10 cellular contexts compared by ENCODE assay signal in genomic region chr1:145191272-145191675, GRCh38. TPM values are rescaled to one million over a fixed set of nuclear protein-coding genes. Genes with fewer than 3 reads are reported as not detected.
A peak's percentile ranks its signal among the peaks of the same experiment; 100 is the strongest.
DNase-seq lines count a peak whose midpoint lies in the region; ATAC-seq and TF ChIP-seq lines count a peak whose summit lies in the region.
"Not testable (repeated sequence)": the region's sequence is repeated elsewhere in the genome, so short reads cannot be mapped to it uniquely, and the experiment has no call there.
"Had no signal": no experiment of that assay in that cellular context is flagged by ENCODE, and none has a peak within 500 bp of the region (broad histone marks: within the 10 kb centered on the region; RNA-seq: fewer than 3 reads in every experiment).

No MANE protein-coding gene starts in this region.

- H3K9ac ChIP-seq in DND-41 (ENCODE audit: low read depth, low read length), result not testable (repeated sequence)

- POLR2A ChIA-PET in activated CD4-positive, alpha-beta T cell treated with anti-CD3 and anti-CD28 coated beads, Interleukin-2, amount 10 ng/mL, durations not matched to agents 7 days and 5 days (lab: Charles Lee); naive thymus-derived CD8-positive, alpha-beta T cell (lab: Charles Lee): not testable (repeated sequence)

- H4K20me1 ChIP-seq in DND-41 (ENCODE audit: insufficient read depth, low read length), result not testable (repeated sequence)

- not testable (repeated sequence) for H3K27me3 ChIP-seq in DND-41 (ENCODE audit: insufficient read depth, low read length, poor library complexity)

- not testable (repeated sequence) for H3K4me3 ChIP-seq in DND-41 (ENCODE audit: low read depth in 1 of 2, low read length in 2 of 2)

- CTCF ChIA-PET in activated CD4-positive, alpha-beta T cell treated with anti-CD3 and anti-CD28 coated beads, Interleukin-2, amount 10 ng/mL, durations not matched to agents 7 days and 5 days (lab: Charles Lee); activated naive CD4-positive, alpha-beta T cell treated with anti-CD3 and anti-CD28 coated beads, Interleukin-2, amount 10 ng/mL, durations not matched to agents 7 days and 5 days (lab: Charles Lee): not testable (repeated sequence)

- H3K4me1 ChIP-seq in DND-41 (ENCODE audit: insufficient read depth, low read length), result not testable (repeated sequence)

- not testable (repeated sequence) for H3K27ac ChIP-seq in DND-41 (ENCODE audit: low read length)

- H3K27me3 Mint-ChIP-seq in activated CD4-positive, alpha-beta T cell treated with anti-CD3 and anti-CD28 coated beads, Interleukin-2, amount 10 ng/mL, durations not matched to agents 7 days and 5 days; activated naive CD4-positive, alpha-beta T cell treated with anti-CD3 and anti-CD28 coated beads, Interleukin-2, amount 10 ng/mL, durations not matched to agents 7 days and 5 days; naive thymus-derived CD8-positive, alpha-beta T cell: not testable (repeated sequence)

- H3K4me3 Mint-ChIP-seq in activated CD4-positive, alpha-beta T cell treated with anti-CD3 and anti-CD28 coated beads, Interleukin-2, amount 10 ng/mL, durations not matched to agents 7 days and 5 days; activated naive CD4-positive, alpha-beta T cell treated with anti-CD3 and anti-CD28 coated beads, Interleukin-2, amount 10 ng/mL, durations not matched to agents 7 days and 5 days: not testable (repeated sequence)
- peak overlapping the region in 7 of 10 donors; percentile 16 to 62 (median 39) for H3K4me3 Mint-ChIP-seq in naive thymus-derived CD8-positive, alpha-beta T cell

- not testable (repeated sequence) for H3K36me3 ChIP-seq in DND-41 (ENCODE audit: insufficient read depth, low read length)

- not testable (repeated sequence) for H3K36me3 Mint-ChIP-seq in activated CD4-positive, alpha-beta T cell treated with anti-CD3 and anti-CD28 coated beads, Interleukin-2, amount 10 ng/mL, durations not matched to agents 7 days and 5 days (ENCODE audit: low read depth); activated naive CD4-positive, alpha-beta T cell treated with anti-CD3 and anti-CD28 coated beads, Interleukin-2, amount 10 ng/mL, durations not matched to agents 7 days and 5 days; naive thymus-derived CD8-positive, alpha-beta T cell

- H2AFZ ChIP-seq in DND-41 (ENCODE audit: low read depth, low read length), result not testable (repeated sequence)

- not testable (repeated sequence) for H3K4me2 ChIP-seq in DND-41 (ENCODE audit: insufficient read depth, low read length)

- H3K9me3 ChIP-seq in DND-41 (ENCODE audit: insufficient read depth, low read length, severe bottlenecking), result not testable (repeated sequence)

- H3K27ac Mint-ChIP-seq in activated CD4-positive, alpha-beta T cell treated with anti-CD3 and anti-CD28 coated beads, Interleukin-2, amount 10 ng/mL, durations not matched to agents 7 days and 5 days, result peak overlapping the region; percentile 82
- peak overlapping the region; percentile 94 for H3K27ac Mint-ChIP-seq in activated naive CD4-positive, alpha-beta T cell treated with anti-CD3 and anti-CD28 coated beads, Interleukin-2, amount 10 ng/mL, durations not matched to agents 7 days and 5 days
- peak overlapping the region in 9 of 10 donors; percentile 62 to 95 (median 82) for H3K27ac Mint-ChIP-seq in naive thymus-derived CD8-positive, alpha-beta T cell

- H3K79me2 ChIP-seq in DND-41 (ENCODE audit: insufficient read depth, low read length), result not testable (repeated sequence)

- TF ChIP-seq CTCF in DND-41 (IDR thresholded peaks at IDR 0.05; ENCODE audit: borderline replicate concordance, extremely low read depth, low read length, poor library complexity, severe bottlenecking), result not testable (repeated sequence)

- not testable (repeated sequence) for H3K9me3 Mint-ChIP-seq in activated CD4-positive, alpha-beta T cell treated with anti-CD3 and anti-CD28 coated beads, Interleukin-2, amount 10 ng/mL, durations not matched to agents 7 days and 5 days; activated naive CD4-positive, alpha-beta T cell treated with anti-CD3 and anti-CD28 coated beads, Interleukin-2, amount 10 ng/mL, durations not matched to agents 7 days and 5 days; naive thymus-derived CD8-positive, alpha-beta T cell

- peak; percentile 20 for DNase-seq in DND-41
- peak; percentile 2 for DNase-seq in NK-92 treated with Interleukin-12 subunit alpha and Interleukin-12 subunit beta, amount 100 ng/mL, for 24 hours (lab: John Stamatoyannopoulos, UW)
- peak; percentile 74 for DNase-seq in SKM-1 treated with dmso at 0.1 percent for 144 hours (lab: John Stamatoyannopoulos, UW; ENCODE audit: unreplicated experiment)
- DNase-seq in activated CD4-positive, alpha-beta T cell treated with anti-CD3 and anti-CD28 coated beads, Interleukin-2, amount 10 ng/mL, durations not matched to agents 7 days and 5 days, result peak; percentile 14
- DNase-seq in activated naive CD4-positive, alpha-beta T cell treated with anti-CD3 and anti-CD28 coated beads, Interleukin-2, amount 10 ng/mL, durations not matched to agents 7 days and 5 days, result peak; percentile 30
- peak in 4 of 10 donors; percentile 6 to 63 (median 58) for DNase-seq in naive thymus-derived CD8-positive, alpha-beta T cell

- H3K4me1 Mint-ChIP-seq in activated CD4-positive, alpha-beta T cell treated with anti-CD3 and anti-CD28 coated beads, Interleukin-2, amount 10 ng/mL, durations not matched to agents 7 days and 5 days, result peaks cover 16% of the 10 kb centered on the region
- H3K4me1 Mint-ChIP-seq in activated naive CD4-positive, alpha-beta T cell treated with anti-CD3 and anti-CD28 coated beads, Interleukin-2, amount 10 ng/mL, durations not matched to agents 7 days and 5 days, result peaks cover 19% of the 10 kb centered on the region
- peaks cover 3 to 19% (median 11%) of the 10 kb centered on the region in 4 donors for H3K4me1 Mint-ChIP-seq in naive thymus-derived CD8-positive, alpha-beta T cell

- ATAC-seq in DND-41 (ENCODE audit: insufficient read depth, low read depth) (peak; percentile 82), esophagus mucosa (peak; percentile 63)
- peak; percentile 71 to 80 for ATAC-seq in naive thymus-derived CD8-positive, alpha-beta T cell

RNA-seq across cellular contexts. Expression of gene PPIAL4D, which starts 50.7 kb away (rescaled TPM):
- under 1 TPM in 1 of 2 experiments, not detected in 1; 0.69 TPM for total RNA-seq in activated CD4-positive, alpha-beta T cell treated with anti-CD3 and anti-CD28 coated beads, Interleukin-2, amount 10 ng/mL, durations not matched to agents 7 days and 5 days
- total RNA-seq in esophagus mucosa, result not detected
- total RNA-seq in naive thymus-derived CD8-positive, alpha-beta T cell, result not detected
- not detected for polyA plus RNA-seq in naive thymus-derived CD8-positive, alpha-beta T cell
- total RNA-seq: LHCN-M2, PC-9 had no signal
- polyA plus RNA-seq: IgD-negative memory B cell had no signal
